ENCODE assay signal across 15 cellular contexts in genomic region chr7:26603631-26604030, GRCh38.
DNase-seq lines count a peak whose midpoint lies in the region; ATAC-seq and TF ChIP-seq lines count a peak whose summit lies in the region.
"Had no signal": no experiment of that assay in that cellular context is flagged by ENCODE, and none has a peak within 500 bp of the region (broad histone marks: within the 10 kb centered on the region; RNA-seq: fewer than 3 reads in every experiment).

No MANE protein-coding gene starts in this region.

- peak; percentile 88 for DNase-seq in A172 (ENCODE audit: low spot score)
- DNase-seq in HK-2 (ENCODE audit: unreplicated experiment) = peak; percentile 66
- DNase-seq in RWPE1 (ENCODE audit: low spot score) = peak; percentile 75
- DNase-seq in iPS-NIHi11 (ENCODE audit: low spot score) = peak; percentile 64
- DNase-seq in stimulated activated naive CD4-positive, alpha-beta T cell (lab: John Stamatoyannopoulos, UW) = no peak
- DNase-seq in medulla oblongata (ENCODE audit: extremely low spot score) = no peak
- DNase-seq: activated naive CD8-positive, alpha-beta T cell treated with anti-CD3 and anti-CD28 coated beads for 36 hours; cerebellar nuclear complex; immature natural killer cell; NCI-H774; stimulated activated CD4-positive, alpha-beta T cell treated with anti-CD3 and anti-CD28 coated beads, Interleukin-1b, Interleukin-23, amount 100 ng/mL, for 48 hours; uterus had no signal

- CTCF ChIA-PET in RWPE1 (lab: Yijun Ruan, JAX) = interaction anchor here (0.7 kb wide), 1 partner anchor 794 kb away, joined by 3 read pairs; no protein-coding TSS in a partner anchor

- no peak for TF ChIP-seq CTCF in RWPE1 (conservative IDR thresholded peaks at IDR 0.05; ENCODE audit: low read depth)

- ATAC-seq in esophagus mucosa (no peak), HG03175 (IDR thresholded peaks at IDR 0.05; ENCODE audit: unreplicated experiment) (no peak)

- H3K27ac ChIP-seq in RWPE1 = no peak overlapping the region
- H3K27ac ChIP-seq: prostate gland, uterus had no signal

- POLR2A ChIA-PET in RWPE1 (lab: Yijun Ruan, JAX; ENCODE audit: low non-redundant PET) = no interaction called here

Comparison
In these comparisons a context has a peak if more than half of its experiments do, and no peak if none do; other contexts are left out.
1. DNase-seq: peak in A172 (single experiment), HK-2 (single experiment), RWPE1 (single experiment) and iPS-NIHi11 (single experiment); none in stimulated activated naive CD4-positive, alpha-beta T cell (0 of 6) and medulla oblongata (single experiment).